8 cellular contexts compared by ENCODE assay signal in genomic region chr10:130136214-130137076, GRCh38. TPM values are rescaled to one million over a fixed set of nuclear protein-coding genes. Genes with fewer than 3 reads are reported as not detected.
DNase-seq lines count a peak whose midpoint lies in the region; ATAC-seq and TF ChIP-seq lines count a peak whose summit lies in the region.

TSS of gene GLRX3 (plus strand) at chr10:130136391. CDS start at chr10:130136421, 30 bp downstream.

- no peak for DNase-seq in BJ (ENCODE audit: low read depth)
- DNase-seq in NCI-H748 treated with DMSO at 0.1 percent for 48 hours (lab: John Stamatoyannopoulos, UW), result peak; percentile 43
- DNase-seq in activated CD4-positive, alpha-beta memory T cell treated with anti-CD3 and anti-CD28 coated beads, Interleukin-2, amount 10 ng/mL, durations not matched to agents 7 days and 5 days, result peak; percentile 88
- peak; percentile 65 to 92 (median 83) for DNase-seq in dorsolateral prefrontal cortex
- peak; percentile 84 to 97 for DNase-seq in lower leg skin (ENCODE audit: low spot score in 2 of 2)
- peak; percentile 87 to 90 for DNase-seq in stimulated activated CD4-positive, alpha-beta T cell treated with anti-CD3 and anti-CD28 coated beads, Interleukin-4, amount 100 ng/mL, for 48 hours (ENCODE audit: low read depth in 2 of 2)

- intact Hi-C loops in dorsolateral prefrontal cortex (cut with DNase I), result loop anchor here (1.0 to 10.0 kb wide), 3 partner anchors 25 to 672 kb away; partner anchors contain the start of genes C10orf143 (in 1 of the 2) and MGMT (in 1 of the 2)
- intact Hi-C loops in lower leg skin (cut with DNase I; ENCODE audit: low total_unique reads), result no loop called here

- H3K27me3 ChIP-seq in BJ (ENCODE audit: control insufficient read depth, insufficient read depth, low read length) (no peaks in the 10 kb centered on the region), dorsolateral prefrontal cortex (no peaks in the 10 kb centered on the region)

- no peaks in the 10 kb centered on the region for H3K9me3 Mint-ChIP-seq in activated CD4-positive, alpha-beta memory T cell treated with anti-CD3 and anti-CD28 coated beads, Interleukin-2, amount 10 ng/mL, durations not matched to agents 7 days and 5 days

- TF ChIP-seq CTCF in BJ (IDR thresholded peaks at IDR 0.05; ENCODE audit: insufficient read depth, low read depth, low read length), result no peak
- peak in 40 of 56 donors; percentile 7 to 58 (median 32) for TF ChIP-seq CTCF in dorsolateral prefrontal cortex (IDR thresholded peaks at IDR 0.05 in 54 of 56, conservative IDR thresholded peaks at IDR 0.05 in 2 of 56; ENCODE audit: low read depth in 1 of 56, partially characterized antibody in 56 of 56)
- TF ChIP-seq CTCF in lower leg skin (IDR thresholded peaks at IDR 0.05), result no peak

- H3K4me3 ChIP-seq in BJ (ENCODE audit: low read depth, low read length) (peak within 1 kb of the TSS; percentile 88), dorsolateral prefrontal cortex (peak within 1 kb of the TSS; percentile 66 to 100 (median 95)), lower leg skin (ENCODE audit: low read depth, poor library complexity, severe bottlenecking) (peak within 1 kb of the TSS; percentile 83)

- H3K4me3 Mint-ChIP-seq in activated CD4-positive, alpha-beta memory T cell treated with anti-CD3 and anti-CD28 coated beads, Interleukin-2, amount 10 ng/mL, durations not matched to agents 7 days and 5 days, result peak within 1 kb of the TSS; percentile 91

- CTCF ChIA-PET in BJ (lab: Yijun Ruan, JAX), result interaction anchor here (1.0 to 2.4 kb wide), 3 partner anchors 9 to 26 kb away, joined by 3 to 14 read pairs (median 4); partner anchors contain the start of gene C10orf143
- CTCF ChIA-PET in activated CD4-positive, alpha-beta memory T cell treated with anti-CD3 and anti-CD28 coated beads, Interleukin-2, amount 10 ng/mL, durations not matched to agents 7 days and 5 days (lab: Charles Lee), result interaction anchor here (0.7 to 1.9 kb wide), 6 partner anchors 8 to 1101 kb away, joined by 3 to 27 read pairs (median 4); partner anchors contain the start of gene C10orf143

- H3K27me3 Mint-ChIP-seq in activated CD4-positive, alpha-beta memory T cell treated with anti-CD3 and anti-CD28 coated beads, Interleukin-2, amount 10 ng/mL, durations not matched to agents 7 days and 5 days, result peaks cover 4% of the 10 kb centered on the region

- no peak for TF ChIP-seq POLR2A in lower leg skin (IDR thresholded peaks at IDR 0.05)

- 1% methylated on average over 25 to 55 of the region's 98 CpGs for WGBS in lower leg skin, 2 donors

- H3K36me3 ChIP-seq in BJ (ENCODE audit: control insufficient read depth, insufficient read depth, low read length), result no peaks in the 10 kb centered on the region; the same call in 1 of the 2 replicates

- H3K27ac ChIP-seq in dorsolateral prefrontal cortex, result peak within 1 kb of the TSS in 51 of 59 donors; percentile 15 to 93 (median 72)

- POLR2A ChIA-PET in BJ (lab: Charles Lee), result interaction anchor here (1.0 kb wide), 1 partner anchor 26 kb away, joined by 4 read pairs; the partner anchor contains the start of gene C10orf143
- POLR2A ChIA-PET in activated CD4-positive, alpha-beta memory T cell treated with anti-CD3 and anti-CD28 coated beads, Interleukin-2, amount 10 ng/mL, durations not matched to agents 7 days and 5 days (lab: Charles Lee), result interaction anchor here (0.6 to 6.6 kb wide), 10 partner anchors 8 to 165 kb away, joined by 3 to 198 read pairs (median 4); partner anchors contain the start of gene C10orf143

- peaks cover 49% of the 10 kb centered on the region for H3K4me1 Mint-ChIP-seq in activated CD4-positive, alpha-beta memory T cell treated with anti-CD3 and anti-CD28 coated beads, Interleukin-2, amount 10 ng/mL, durations not matched to agents 7 days and 5 days

- peak within 1 kb of the TSS; percentile 79 for H3K27ac Mint-ChIP-seq in activated CD4-positive, alpha-beta memory T cell treated with anti-CD3 and anti-CD28 coated beads, Interleukin-2, amount 10 ng/mL, durations not matched to agents 7 days and 5 days

- ATAC-seq in GM19043 (IDR thresholded peaks at IDR 0.05; ENCODE audit: low read depth, unreplicated experiment) (peak; percentile 76), HG03354 (IDR thresholded peaks at IDR 0.05; ENCODE audit: poor library complexity, severe bottlenecking, unreplicated experiment) (peak; percentile 91)

- peaks cover 17% of the 10 kb centered on the region for H3K36me3 Mint-ChIP-seq in activated CD4-positive, alpha-beta memory T cell treated with anti-CD3 and anti-CD28 coated beads, Interleukin-2, amount 10 ng/mL, durations not matched to agents 7 days and 5 days (ENCODE audit: low read depth)

RNA-seq across cellular contexts. Expression of gene GLRX3, which starts in this region (rescaled TPM):
- 51.3 and 82.2 TPM in 2 replicates for polyA plus RNA-seq in BJ (2011; rRNA removed)
- polyA minus RNA-seq in BJ (2011; rRNA and poly(A)+ RNA removed), result 12.6 and 12.7 TPM in 2 replicates
- 10 to 100 TPM; 73.8 to 83.7 TPM for total RNA-seq in activated CD4-positive, alpha-beta memory T cell treated with anti-CD3 and anti-CD28 coated beads, Interleukin-2, amount 10 ng/mL, durations not matched to agents 7 days and 5 days
- total RNA-seq in dorsolateral prefrontal cortex (10 to 100 TPM; 29.9 to 60.2 (median 46.6) TPM), lower leg skin (10 to 100 TPM; 31.5 to 60.7 (median 42.6) TPM)

Comparison
In these comparisons a context has a peak if more than half of its experiments do, and no peak if none do; other contexts are left out.
1. CTCF ChIP-seq: peak in dorsolateral prefrontal cortex (40 of 56); none in BJ (single experiment) and lower leg skin (0 of 3).
2. Peak in every context shown above with its lines, with median percentiles within 50 percentile points of each other: H3K4me3 ChIP-seq.